ENCODE assay signal across 8 cellular contexts in the genomic region with DNA sequence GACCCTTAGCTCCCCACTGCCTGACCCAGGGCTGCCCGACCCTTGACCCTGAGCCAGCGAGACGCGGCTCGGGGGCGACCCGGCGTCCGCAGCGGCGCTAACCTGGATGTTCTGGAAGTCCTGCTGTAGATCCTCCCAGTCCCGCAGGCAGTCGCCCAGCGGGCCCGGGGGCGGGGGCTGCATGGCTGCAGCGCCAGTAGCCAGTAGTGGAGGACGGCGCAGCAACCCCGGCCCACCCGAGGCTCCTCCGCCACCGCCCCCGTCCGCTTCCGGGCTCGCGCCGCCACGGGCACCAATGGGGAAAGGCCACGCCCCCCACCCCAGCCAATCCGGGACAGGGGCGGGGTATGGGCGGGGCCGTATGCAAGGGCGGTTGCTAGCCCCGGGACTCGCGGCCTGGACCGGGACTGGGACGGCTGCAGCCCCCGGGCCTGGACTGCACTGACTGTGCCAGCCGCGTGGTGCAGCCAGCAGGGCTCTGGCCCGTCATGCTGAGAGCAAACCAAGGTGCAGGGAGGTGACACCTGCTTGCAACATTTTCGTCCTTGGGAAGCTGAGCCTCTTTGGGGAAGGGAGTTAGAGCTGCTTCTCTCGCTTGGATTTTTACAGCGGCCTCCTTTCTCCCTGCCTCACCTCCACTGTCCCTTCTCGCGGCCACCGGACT. TPM values are rescaled to one million over a fixed set of nuclear protein-coding genes. Genes with fewer than 3 reads are reported as not detected.
DNase-seq lines count a peak whose midpoint lies in the region; ATAC-seq and TF ChIP-seq lines count a peak whose summit lies in the region.

Gene TMEM120A, minus strand, starts transcription at position 208 of the 664 bp plus-strand sequence. Its CDS starts 25 bp downstream, at position 183.

- H3K4me1 Mint-ChIP-seq in activated CD4-positive, alpha-beta T cell treated with anti-CD3 and anti-CD28 coated beads, Interleukin-2, amount 10 ng/mL, durations not matched to agents 24 days and 14 days: peaks cover 36% of the 10 kb centered on the region

- ATAC-seq in GM19351 (IDR thresholded peaks at IDR 0.05; ENCODE audit: unreplicated experiment) (peak; percentile 97), HG03520 (IDR thresholded peaks at IDR 0.05; ENCODE audit: unreplicated experiment) (peak; percentile 93)

- H3K36me3 Mint-ChIP-seq in activated CD4-positive, alpha-beta T cell treated with anti-CD3 and anti-CD28 coated beads, Interleukin-2, amount 10 ng/mL, durations not matched to agents 24 days and 14 days (ENCODE audit: low read depth): peaks cover 26% of the 10 kb centered on the region

- peak within 1 kb of the TSS; percentile 88 for H3K27ac ChIP-seq in C4-2B
- H3K27ac ChIP-seq in coronary artery: peak within 1 kb of the TSS; percentile 99

- H3K27me3 Mint-ChIP-seq in activated CD4-positive, alpha-beta T cell treated with anti-CD3 and anti-CD28 coated beads, Interleukin-2, amount 10 ng/mL, durations not matched to agents 24 days and 14 days: no peaks in the 10 kb centered on the region

- H3K27ac Mint-ChIP-seq in activated CD4-positive, alpha-beta T cell treated with anti-CD3 and anti-CD28 coated beads, Interleukin-2, amount 10 ng/mL, durations not matched to agents 24 days and 14 days: peak within 1 kb of the TSS; percentile 41

- peak within 1 kb of the TSS; percentile 95 for H3K4me3 ChIP-seq in coronary artery

- H3K9me3 Mint-ChIP-seq in activated CD4-positive, alpha-beta T cell treated with anti-CD3 and anti-CD28 coated beads, Interleukin-2, amount 10 ng/mL, durations not matched to agents 24 days and 14 days: no peaks in the 10 kb centered on the region

- DNase-seq in NCI-H526 treated with DMSO at 0.1 percent for 48 hours (lab: John Stamatoyannopoulos, UW): peak; percentile 77
- peak; percentile 99 for DNase-seq in activated CD4-positive, alpha-beta T cell treated with anti-CD3 and anti-CD28 coated beads, Interleukin-2, amount 10 ng/mL, durations not matched to agents 24 days and 14 days
- DNase-seq in coronary artery (ENCODE audit: low spot score): peak; percentile 97
- peak; percentile 98 for DNase-seq in left kidney (ENCODE audit: low read depth, low spot score)
- DNase-seq in stimulated activated CD4-positive, alpha-beta T cell treated with anti-CD3 and anti-CD28 coated beads, Interleukin-1b, Interleukin-23, amount 100 ng/mL, for 48 hours: peak; percentile 90

- intact Hi-C loops in activated CD4-positive, alpha-beta T cell treated with anti-CD3 and anti-CD28 coated beads, Interleukin-2, amount 10 ng/mL, durations not matched to agents 24 days and 14 days (cut with micrococcal nuclease): loop anchor here (1.0 to 5.0 kb wide), 4 partner anchors 15 to 117 kb away; partner anchors contain the start of genes MDH2, POR and RHBDD2

- peak within 1 kb of the TSS; percentile 81 for H3K4me3 Mint-ChIP-seq in activated CD4-positive, alpha-beta T cell treated with anti-CD3 and anti-CD28 coated beads, Interleukin-2, amount 10 ng/mL, durations not matched to agents 24 days and 14 days

- TF ChIP-seq CTCF in C4-2B (conservative IDR thresholded peaks at IDR 0.05) (no peak), coronary artery (IDR thresholded peaks at IDR 0.05) (no peak)

RNA-seq across cellular contexts. Expression of gene TMEM120A, which starts in this region (rescaled TPM):
- total RNA-seq in activated CD4-positive, alpha-beta T cell treated with anti-CD3 and anti-CD28 coated beads, Interleukin-2, amount 10 ng/mL, durations not matched to agents 24 days and 14 days: 36.1 and 38.2 TPM in 2 replicates

Comparison
In these comparisons a context has a peak if more than half of its experiments do, and no peak if none do; other contexts are left out.
1. Peak in every context shown above with its lines: DNase-seq, ATAC-seq, H3K4me3 ChIP-seq and H3K27ac ChIP-seq.